Comparison of ENCODE assay signal across 8 cellular contexts in the genomic region with DNA sequence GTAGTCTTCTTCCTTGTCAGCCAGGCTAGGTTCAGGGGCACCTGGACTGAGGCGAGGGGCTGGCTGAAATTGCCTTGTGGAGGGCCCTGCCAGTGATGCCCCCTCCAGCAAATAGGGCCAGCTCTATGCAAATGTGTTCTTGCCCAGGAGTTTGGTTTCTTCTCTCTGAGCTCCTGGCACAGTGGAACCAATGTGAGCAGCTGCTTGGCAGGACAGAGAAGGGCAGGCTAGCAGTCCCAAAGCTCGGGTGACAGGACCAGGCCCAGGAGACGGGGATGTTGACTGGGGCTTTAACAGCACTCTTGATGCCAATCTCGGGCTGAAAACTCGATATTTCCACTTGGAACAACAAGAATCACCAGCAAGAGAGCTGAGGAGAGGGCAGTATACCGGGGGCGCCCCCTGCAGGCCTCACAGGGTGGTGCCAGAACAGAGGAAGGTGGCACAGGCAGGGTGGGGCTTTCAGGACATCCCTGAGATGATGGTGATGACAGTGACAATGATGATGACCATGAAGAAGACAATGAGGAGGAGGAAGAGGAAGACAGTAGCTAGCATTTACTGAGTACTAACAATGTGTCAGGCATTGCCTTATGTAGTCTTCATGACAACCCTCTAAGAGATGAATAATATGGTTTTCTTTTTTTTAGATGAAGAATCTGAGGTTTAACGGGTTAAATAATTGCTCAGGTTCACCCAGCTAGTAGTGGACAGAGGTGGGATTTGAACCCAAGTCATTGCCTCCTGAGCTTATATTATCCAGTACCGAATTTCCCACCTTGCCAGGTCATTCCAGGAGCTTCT. TPM values are rescaled to one million over a fixed set of nuclear protein-coding genes. Genes with fewer than 3 reads are reported as not detected.
A peak's percentile ranks its signal among the peaks of the same experiment; 100 is the strongest.
DNase-seq lines count a peak whose midpoint lies in the region; ATAC-seq and TF ChIP-seq lines count a peak whose summit lies in the region.

No MANE protein-coding gene starts in this region.

- no peak for TF ChIP-seq EP300 in neural cell (conservative IDR thresholded peaks at IDR 0.05; ENCODE audit: poor library complexity, severe bottlenecking)

- H3K4me1 Mint-ChIP-seq in endodermal cell = no peaks in the 10 kb centered on the region

- H3K4me3 ChIP-seq in NB4 (ENCODE audit: low read depth, low read length) (no peak overlapping the region), endodermal cell (ENCODE audit: low read length) (no peak overlapping the region), neural cell (ENCODE audit: low read length) (no peak overlapping the region)

- no peaks in the 10 kb centered on the region for H3K79me2 ChIP-seq in neural cell (replicated peaks; ENCODE audit: insufficient read depth, low read length)

- no peak for TF ChIP-seq POLR2A in NB4 (IDR thresholded peaks at IDR 0.05; ENCODE audit: extremely low read depth, insufficient read length)

- 34 to 39% methylated on average over 8 to 9 of the region's 9 CpGs for WGBS in endodermal cell (ENCODE audit: insufficient coverage in 1 of 2, insufficient read length in 1 of 2), 2 experiments

- H3K4me3 Mint-ChIP-seq in endodermal cell = no peak overlapping the region

- peak; percentile 62 for ATAC-seq in GM21576 (IDR thresholded peaks at IDR 0.05; ENCODE audit: unreplicated experiment)
- no peak for ATAC-seq in HG02798 (IDR thresholded peaks at IDR 0.05; ENCODE audit: poor library complexity, unreplicated experiment)
- ATAC-seq in GM19467 (IDR thresholded peaks at IDR 0.05; ENCODE audit: unreplicated experiment) = no peak

- H3K9me2 ChIP-seq in neural cell (ENCODE audit: insufficient read depth, low read length) = no peaks in the 10 kb centered on the region

- H3F3A ChIP-seq in neural cell (ENCODE audit: insufficient read depth, low read length, poor library complexity, severe bottlenecking) = no peaks in the 10 kb centered on the region

- no peak overlapping the region for H2AFZ ChIP-seq in neural cell (ENCODE audit: low read depth, low read length)

- no peaks in the 10 kb centered on the region for H3K36me3 Mint-ChIP-seq in endodermal cell (ENCODE audit: low read depth)

- H3K27me3 Mint-ChIP-seq in endodermal cell (ENCODE audit: insufficient read depth) = peaks cover 82% of the 10 kb centered on the region

- H3K27ac Mint-ChIP-seq in endodermal cell = no peak overlapping the region

- DNase-seq in D341Med (ENCODE audit: low spot score) (peak; percentile 79), NB4 (ENCODE audit: low read depth) (peak; percentile 63), endodermal cell (peak; percentile 90)
- DNase-seq in activated CD4-positive, alpha-beta T cell treated with anti-CD3 and anti-CD28 coated beads, Interleukin-2, amount 50 U/mL, for 1 hour = peak; percentile 57

- no peaks in the 10 kb centered on the region for H4K20me1 ChIP-seq in neural cell (ENCODE audit: insufficient read depth)

- TF ChIP-seq CTCF in NB4 (IDR thresholded peaks at IDR 0.05; ENCODE audit: low read depth, low read length) (peak; percentile 74), endodermal cell (conservative IDR thresholded peaks at IDR 0.05) (peak; percentile 98), neural cell (IDR thresholded peaks at IDR 0.05; ENCODE audit: poor library complexity, severe bottlenecking) (peak; percentile 34)

- no peak overlapping the region for H3K4me2 ChIP-seq in neural cell (ENCODE audit: low read length)

- H3K36me3 ChIP-seq in endodermal cell (ENCODE audit: control insufficient read depth, insufficient read depth, low read length) (no peaks in the 10 kb centered on the region), neural cell (ENCODE audit: insufficient read depth, low read length) (no peaks in the 10 kb centered on the region)

- H3K9ac ChIP-seq in endodermal cell (ENCODE audit: extremely low read depth, low read length, poor library complexity, severe bottlenecking) (no peak overlapping the region), neural cell (ENCODE audit: low read length) (no peak overlapping the region)

- H3K4me1 ChIP-seq in endodermal cell (ENCODE audit: control insufficient read depth, insufficient read depth, low read length) = no peaks in the 10 kb centered on the region

- no peaks in the 10 kb centered on the region for H3K9me3 Mint-ChIP-seq in endodermal cell

- H3K27me3 ChIP-seq in endodermal cell (ENCODE audit: control insufficient read depth, insufficient read depth, low read length, poor library complexity, severe bottlenecking) (peaks cover 68% of the 10 kb centered on the region), neural cell (ENCODE audit: insufficient read depth, low read depth, low read length) (peaks cover 7% of the 10 kb centered on the region)

- no peak for TF ChIP-seq RAD21 in neural cell (conservative IDR thresholded peaks at IDR 0.05)

- no peaks in the 10 kb centered on the region for H3K9me3 ChIP-seq in endodermal cell (ENCODE audit: control insufficient read depth, low read length)
- H3K9me3 ChIP-seq in neural cell (ENCODE audit: low read length) = no peaks in the 10 kb centered on the region

- H3K27ac ChIP-seq in endodermal cell (ENCODE audit: low read depth, low read length) (no peak overlapping the region), neural cell (ENCODE audit: low read length) (no peak overlapping the region)

TF ChIP-seq in neural cell, 6 proteins besides CTCF, POLR2A, EP300 and RAD21:
- TF ChIP-seq SMC3 (conservative IDR thresholded peaks at IDR 0.05; ENCODE audit: poor library complexity) (no peak), TAF1 (IDR thresholded peaks at IDR 0.05; ENCODE audit: low read depth) (no peak), MXI1 (conservative IDR thresholded peaks at IDR 0.05; ENCODE audit: poor library complexity, severe bottlenecking) (no peak), POLR2AphosphoS5 (IDR thresholded peaks at IDR 0.05) (no peak), EZH2 (IDR thresholded peaks at IDR 0.05; ENCODE audit: borderline replicate concordance, insufficient read depth, low read length, poor library complexity, severe bottlenecking) (no peak)
- TF ChIP-seq, protein P1, sequence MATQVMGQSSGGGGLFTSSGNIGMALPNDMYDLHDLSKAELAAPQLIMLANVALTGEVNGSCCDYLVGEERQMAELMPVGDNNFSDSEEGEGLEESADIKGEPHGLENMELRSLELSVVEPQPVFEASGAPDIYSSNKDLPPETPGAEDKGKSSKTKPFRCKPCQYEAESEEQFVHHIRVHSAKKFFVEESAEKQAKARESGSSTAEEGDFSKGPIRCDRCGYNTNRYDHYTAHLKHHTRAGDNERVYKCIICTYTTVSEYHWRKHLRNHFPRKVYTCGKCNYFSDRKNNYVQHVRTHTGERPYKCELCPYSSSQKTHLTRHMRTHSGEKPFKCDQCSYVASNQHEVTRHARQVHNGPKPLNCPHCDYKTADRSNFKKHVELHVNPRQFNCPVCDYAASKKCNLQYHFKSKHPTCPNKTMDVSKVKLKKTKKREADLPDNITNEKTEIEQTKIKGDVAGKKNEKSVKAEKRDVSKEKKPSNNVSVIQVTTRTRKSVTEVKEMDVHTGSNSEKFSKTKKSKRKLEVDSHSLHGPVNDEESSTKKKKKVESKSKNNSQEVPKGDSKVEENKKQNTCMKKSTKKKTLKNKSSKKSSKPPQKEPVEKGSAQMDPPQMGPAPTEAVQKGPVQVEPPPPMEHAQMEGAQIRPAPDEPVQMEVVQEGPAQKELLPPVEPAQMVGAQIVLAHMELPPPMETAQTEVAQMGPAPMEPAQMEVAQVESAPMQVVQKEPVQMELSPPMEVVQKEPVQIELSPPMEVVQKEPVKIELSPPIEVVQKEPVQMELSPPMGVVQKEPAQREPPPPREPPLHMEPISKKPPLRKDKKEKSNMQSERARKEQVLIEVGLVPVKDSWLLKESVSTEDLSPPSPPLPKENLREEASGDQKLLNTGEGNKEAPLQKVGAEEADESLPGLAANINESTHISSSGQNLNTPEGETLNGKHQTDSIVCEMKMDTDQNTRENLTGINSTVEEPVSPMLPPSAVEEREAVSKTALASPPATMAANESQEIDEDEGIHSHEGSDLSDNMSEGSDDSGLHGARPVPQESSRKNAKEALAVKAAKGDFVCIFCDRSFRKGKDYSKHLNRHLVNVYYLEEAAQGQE (IDR thresholded peaks at IDR 0.05; ENCODE audit: borderline replicate concordance) = no peak

RNA-seq across cellular contexts. Expression of a gene that starts 2.7 kb away (rescaled TPM):
- total RNA-seq in endodermal cell = not detected
- 0.36 TPM for polyA plus RNA-seq in endodermal cell (2013, experiment 1 of 2)
- polyA plus RNA-seq in endodermal cell (2013, experiment 2 of 2) = 0.17 TPM
- polyA plus RNA-seq in neural cell = 8.0 and 9.8 TPM in 2 replicates
- polyA minus RNA-seq in neural cell = 12.3 and 13.1 TPM in 2 replicates

RNA-seq across cellular contexts. Expression of a gene that starts 8.6 kb away (rescaled TPM):
- under 1 TPM in 1 of 2 donors, not detected in 1; 0.26 TPM for total RNA-seq in endodermal cell
- 1.2 TPM for polyA plus RNA-seq in endodermal cell (2013, experiment 1 of 2)
- 1.9 TPM for polyA plus RNA-seq in endodermal cell (2013, experiment 2 of 2)
- polyA plus RNA-seq in neural cell = not detected in 2 replicates
- not detected in 2 replicates for polyA minus RNA-seq in neural cell

RNA-seq across cellular contexts. Expression of a gene that starts 19.8 kb away (rescaled TPM):
- 10 to 100 TPM; 34.5 to 35.9 TPM for total RNA-seq in endodermal cell
- polyA plus RNA-seq in endodermal cell (2013, experiment 1 of 2) = 42.1 TPM
- 37.2 TPM for polyA plus RNA-seq in endodermal cell (2013, experiment 2 of 2)
- polyA plus RNA-seq in neural cell = 26.9 and 27.3 TPM in 2 replicates
- polyA minus RNA-seq in neural cell = 9.5 and 15.1 TPM in 2 replicates

RNA-seq across cellular contexts. Expression of a gene that starts 37.0 kb away (rescaled TPM):
- 1 to 10 TPM; 3.0 to 3.2 TPM for total RNA-seq in endodermal cell
- 130 TPM for polyA plus RNA-seq in endodermal cell (2013, experiment 1 of 2)
- polyA plus RNA-seq in endodermal cell (2013, experiment 2 of 2) = 110 TPM
- 0.12 and 0.14 TPM in 2 replicates for polyA plus RNA-seq in neural cell
- 0.23 and 0.49 TPM in 2 replicates for polyA minus RNA-seq in neural cell

RNA-seq across cellular contexts. Expression of a gene that starts 46.8 kb away (rescaled TPM):
- total RNA-seq in endodermal cell = 1 to 10 TPM; 4.6 to 5.2 TPM
- 6.7 TPM for polyA plus RNA-seq in endodermal cell (2013, experiment 1 of 2)
- 5.5 TPM for polyA plus RNA-seq in endodermal cell (2013, experiment 2 of 2)
- 3.4 and 3.8 TPM in 2 replicates for polyA plus RNA-seq in neural cell
- polyA minus RNA-seq in neural cell = 7.3 and 9.7 TPM in 2 replicates

Comparison
In these comparisons a context has a peak if more than half of its experiments do, and no peak if none do; other contexts are left out.
1. CTCF ChIP-seq: peak in every context shown above with its lines; median percentile 98 in endodermal cell; 74 in NB4; 34 in neural cell.